10 cellular contexts compared by ENCODE assay signal in genomic region chr10:86363833-86364511, GRCh38. TPM values are rescaled to one million over a fixed set of nuclear protein-coding genes. Genes with fewer than 3 reads are reported as not detected.
DNase-seq lines count a peak whose midpoint lies in the region; ATAC-seq lines count a peak whose summit lies in the region.
"Had no signal": no experiment of that assay in that cellular context is flagged by ENCODE, and none has a peak within 500 bp of the region (broad histone marks: within the 10 kb centered on the region; RNA-seq: fewer than 3 reads in every experiment).

No MANE protein-coding gene starts in this region.

- peaks cover 0 to 15% of the 10 kb centered on the region in 2 donors for H3K27me3 ChIP-seq in naive thymus-derived CD4-positive, alpha-beta T cell (ENCODE audit: control insufficient read depth in 2 of 2, insufficient read depth in 2 of 2, low read length in 2 of 2)

- H3K4me1 Mint-ChIP-seq in central memory CD8-positive, alpha-beta T cell, result peaks cover 12% of the 10 kb centered on the region
- H3K4me1 Mint-ChIP-seq in naive thymus-derived CD4-positive, alpha-beta T cell, result peaks cover 6 to 25% (median 15%) of the 10 kb centered on the region in 7 donors

- H3K9me3 ChIP-seq in naive thymus-derived CD4-positive, alpha-beta T cell (ENCODE audit: control insufficient read depth in 2 of 3, low read length in 3 of 3), result no peaks in the 10 kb centered on the region

- H3K4me3 ChIP-seq in naive thymus-derived CD4-positive, alpha-beta T cell (ENCODE audit: low read length), result no peak overlapping the region

- H3K4me3 Mint-ChIP-seq in central memory CD8-positive, alpha-beta T cell, result peak overlapping the region; percentile 4
- H3K4me3 Mint-ChIP-seq in naive thymus-derived CD4-positive, alpha-beta T cell, result peak overlapping the region in 9 of 10 donors; percentile 10 to 89 (median 36)

- intact Hi-C loops in naive thymus-derived CD4-positive, alpha-beta T cell (cut with micrococcal nuclease), result no loop called here

- no peaks in the 10 kb centered on the region for H3K36me3 ChIP-seq in naive thymus-derived CD4-positive, alpha-beta T cell (ENCODE audit: control insufficient read depth in 2 of 3, insufficient read depth in 3 of 3, low read length in 3 of 3)

- peaks cover 0 to 11% of the 10 kb centered on the region in 2 donors for H3K4me1 ChIP-seq in naive thymus-derived CD4-positive, alpha-beta T cell (ENCODE audit: control insufficient read depth in 2 of 2, insufficient read depth in 2 of 2, low read length in 2 of 2)

- H3K27me3 Mint-ChIP-seq in central memory CD8-positive, alpha-beta T cell, result peaks cover 55% of the 10 kb centered on the region
- H3K27me3 Mint-ChIP-seq in naive thymus-derived CD4-positive, alpha-beta T cell, result peaks cover 38 to 72% (median 47%) of the 10 kb centered on the region in 5 donors

- H3K27ac ChIP-seq in naive thymus-derived CD4-positive, alpha-beta T cell (ENCODE audit: low read depth, low read length), result no peak overlapping the region

- H3K9me3 Mint-ChIP-seq in central memory CD8-positive, alpha-beta T cell, result no peaks in the 10 kb centered on the region
- no peaks in the 10 kb centered on the region for H3K9me3 Mint-ChIP-seq in naive thymus-derived CD4-positive, alpha-beta T cell

- CTCF ChIA-PET in naive thymus-derived CD4-positive, alpha-beta T cell (lab: Charles Lee), result no interaction called here

- peak; percentile 47 for ATAC-seq in central memory CD8-positive, alpha-beta T cell (replicated peaks; ENCODE audit: extremely low read depth, poor library complexity, severe bottlenecking)
- ATAC-seq in naive thymus-derived CD4-positive, alpha-beta T cell, result peak; percentile 23
- no peak for ATAC-seq in HG02798 (IDR thresholded peaks at IDR 0.05; ENCODE audit: poor library complexity, unreplicated experiment)
- ATAC-seq in GM21360 (IDR thresholded peaks at IDR 0.05; ENCODE audit: unreplicated experiment), result no peak

- POLR2A ChIA-PET in naive thymus-derived CD4-positive, alpha-beta T cell (lab: Charles Lee), result no interaction called here

- no peak overlapping the region for H3K27ac Mint-ChIP-seq in central memory CD8-positive, alpha-beta T cell (ENCODE audit: low read depth)
- H3K27ac Mint-ChIP-seq in naive thymus-derived CD4-positive, alpha-beta T cell, result peak overlapping the region in 1 of 9 donors; percentile 71

- DNase-seq in stimulated activated CD4-positive, alpha-beta T cell treated with anti-CD3 and anti-CD28 coated beads, Interleukin-4, amount 100 ng/mL, for 1 hour, result peak; percentile 15
- DNase-seq in stimulated activated CD4-positive, alpha-beta T cell treated with anti-CD3 and anti-CD28 coated beads, Interleukin-12 subunit alpha, Interleukin-12 subunit beta, amount 100 ng/mL, for 4 hours, result no peak
- no peak for DNase-seq in central memory CD8-positive, alpha-beta T cell (ENCODE audit: low spot score in 2 of 2)
- DNase-seq in naive thymus-derived CD4-positive, alpha-beta T cell, result no peak
- DNase-seq in NCI-H510A (lab: John Stamatoyannopoulos, UW), result no peak
- DNase-seq in NCI-H2227 (lab: John Stamatoyannopoulos, UW; ENCODE audit: unreplicated experiment), result no peak
- DNase-seq: GOT3 had no signal

- no peaks in the 10 kb centered on the region for H3K36me3 Mint-ChIP-seq in central memory CD8-positive, alpha-beta T cell (ENCODE audit: insufficient read depth)
- peaks cover 0 to 3% (median 0%) of the 10 kb centered on the region in 5 donors for H3K36me3 Mint-ChIP-seq in naive thymus-derived CD4-positive, alpha-beta T cell

RNA-seq across cellular contexts. Expression of gene GRID1, which starts 2.6 kb away (rescaled TPM):
- not detected for total RNA-seq in naive thymus-derived CD4-positive, alpha-beta T cell
- not detected for polyA plus RNA-seq in naive thymus-derived CD4-positive, alpha-beta T cell
- total RNA-seq: RPMI7951 had no signal

Comparison
In these comparisons a context has a peak if more than half of its experiments do, and no peak if none do; other contexts are left out.
1. ATAC-seq: peak in central memory CD8-positive, alpha-beta T cell (single experiment) and naive thymus-derived CD4-positive, alpha-beta T cell (single experiment); none in HG02798 (single experiment) and GM21360 (single experiment).